ENCODE assay signal across 8 cellular contexts in the genomic region with DNA sequence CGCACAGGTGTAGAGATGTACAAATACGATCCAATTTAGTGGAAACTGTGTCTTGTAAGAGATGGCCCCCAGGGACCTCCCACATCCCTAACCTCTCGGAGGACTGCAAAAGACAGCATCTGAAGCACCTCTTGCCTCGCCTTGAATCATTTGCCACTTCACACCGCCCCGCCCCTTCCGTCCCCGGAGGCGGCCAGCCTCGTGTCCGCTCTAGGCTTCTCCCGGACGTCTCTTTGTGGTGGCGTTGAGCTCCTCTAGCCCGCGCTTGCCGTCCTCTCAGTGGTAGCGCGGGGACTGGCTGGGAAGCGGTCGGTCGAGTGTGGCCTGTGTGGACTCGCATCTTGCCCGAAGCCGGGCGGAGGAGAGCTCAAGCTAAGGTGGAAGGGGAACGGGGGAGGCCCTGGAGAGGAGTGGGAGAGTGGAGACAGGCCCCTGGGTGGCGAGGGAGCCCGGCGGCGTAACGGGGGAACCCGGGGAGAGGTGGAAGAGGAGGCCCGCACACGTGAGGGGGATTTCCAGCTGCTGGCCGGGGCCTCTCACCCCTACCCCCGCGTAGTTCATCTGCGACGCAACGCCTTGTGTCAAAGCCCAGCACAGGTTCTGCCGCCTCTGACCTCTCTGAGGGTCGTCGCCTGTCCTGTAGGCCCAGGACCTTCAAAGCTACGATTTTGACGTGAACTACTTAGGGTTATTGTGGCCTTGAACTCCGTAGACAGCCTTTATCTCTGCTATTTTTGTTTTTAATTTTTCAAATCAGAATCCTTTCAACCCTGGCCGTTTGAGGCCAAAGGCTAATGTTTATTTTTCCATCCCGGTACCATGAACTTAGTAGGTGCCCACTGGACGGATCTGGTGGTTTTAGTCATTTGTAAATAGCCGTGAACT. TPM values are rescaled to one million over a fixed set of nuclear protein-coding genes. Genes with fewer than 3 reads are reported as not detected.
A peak's percentile ranks its signal among the peaks of the same experiment; 100 is the strongest.
DNase-seq lines count a peak whose midpoint lies in the region; ATAC-seq and TF ChIP-seq lines count a peak whose summit lies in the region.

Gene ARL14EP (plus strand): TSS at position 279 of the 885 bp plus-strand sequence. CDS start 7,845 bp downstream, outside the sequence.

- peak within 1 kb of the TSS; percentile 95 for H3K9ac ChIP-seq in adipocyte (ENCODE audit: low read length)
- peak within 1 kb of the TSS; percentile 94 for H3K9ac ChIP-seq in trophoblast cell (ENCODE audit: low read length)

- peaks cover 34% of the 10 kb centered on the region for H3K4me1 ChIP-seq in adipocyte (ENCODE audit: control insufficient read depth, insufficient read depth, low read length)
- peaks cover 14% of the 10 kb centered on the region for H3K4me1 ChIP-seq in cardiac muscle cell (ENCODE audit: low read depth)
- H3K4me1 ChIP-seq in trophoblast cell (ENCODE audit: control insufficient read depth in 1 of 2, insufficient read depth in 2 of 2, low read length in 2 of 2): no peaks in the 10 kb centered on the region
- H3K4me1 ChIP-seq in transverse colon: peaks cover 8 to 46% (median 20%) of the 10 kb centered on the region in 4 donors

- peak within 1 kb of the TSS; percentile 97 for H4K8ac ChIP-seq in trophoblast cell (ENCODE audit: low read depth, low read length)

- peak; percentile 90 for TF ChIP-seq POLR2A in transverse colon (IDR thresholded peaks at IDR 0.05)

- peak within 1 kb of the TSS; percentile 68 for H2AFZ ChIP-seq in trophoblast cell (ENCODE audit: insufficient read depth, low read length, poor library complexity)

- DNase-seq in GM12865 (ENCODE audit: low read depth): peak; percentile 98
- DNase-seq in NCI-H1417 treated with DMSO at 0.1 percent for 48 hours (lab: John Stamatoyannopoulos, UW): peak; percentile 87
- DNase-seq in T follicular helper cell (ENCODE audit: low read depth): peak; percentile 73
- peak; percentile 98 for DNase-seq in adipocyte (ENCODE audit: low read depth)
- DNase-seq in cardiac muscle cell (ENCODE audit: low read depth in 1 of 2, low spot score in 1 of 2): peak; percentile 95 to 99
- DNase-seq in trophoblast cell: peak; percentile 90 to 96
- DNase-seq in transverse colon: peak; percentile 94

- WGBS in trophoblast cell (ENCODE audit: extremely low coverage, insufficient coverage, insufficient read length): no CpG with 5 or more reads among the region's 51 CpGs
- WGBS in transverse colon (ENCODE audit: low coverage in 1 of 2), 2 donors: 1 to 4% methylated on average over 11 to 51 of the region's 51 CpGs

- no peak within 1 kb of the TSS for H2AK5ac ChIP-seq in trophoblast cell (ENCODE audit: low read length)

- H3K14ac ChIP-seq in trophoblast cell (ENCODE audit: low read length): peak within 1 kb of the TSS; percentile 62

- H3K79me1 ChIP-seq in trophoblast cell (ENCODE audit: low read length): peaks cover 3% of the 10 kb centered on the region

- H3K4me2 ChIP-seq in trophoblast cell (ENCODE audit: low read length): peak within 1 kb of the TSS; percentile 63

- H3K27me3 ChIP-seq in adipocyte (replicated peaks; ENCODE audit: control insufficient read depth, insufficient read depth, low read length): no peaks in the 10 kb centered on the region
- no peaks in the 10 kb centered on the region for H3K27me3 ChIP-seq in cardiac muscle cell
- H3K27me3 ChIP-seq in trophoblast cell (ENCODE audit: insufficient read depth, low read length): no peaks in the 10 kb centered on the region
- H3K27me3 ChIP-seq in transverse colon: no peaks in the 10 kb centered on the region

- peak within 1 kb of the TSS; percentile 21 for H3K4ac ChIP-seq in trophoblast cell (ENCODE audit: low read depth, low read length)

- H3K79me2 ChIP-seq in trophoblast cell (ENCODE audit: control insufficient read depth, insufficient read depth, low read length, poor library complexity): peaks cover 4% of the 10 kb centered on the region

- intact Hi-C loops in transverse colon (cut with DNase I; ENCODE audit: low total_unique reads): no loop called here

- H4K91ac ChIP-seq in trophoblast cell (ENCODE audit: low read depth, low read length): peak within 1 kb of the TSS; percentile 49

- peak within 1 kb of the TSS; percentile 81 for H4K12ac ChIP-seq in trophoblast cell (ENCODE audit: low read depth, low read length)

- TF ChIP-seq CTCF in GM12865 (IDR thresholded peaks at IDR 0.05; ENCODE audit: insufficient read depth, low read depth, low read length, missing control alignments): no peak
- TF ChIP-seq CTCF in cardiac muscle cell (IDR thresholded peaks at IDR 0.05; ENCODE audit: low read depth, low read length): no peak
- no peak for TF ChIP-seq CTCF in transverse colon (IDR thresholded peaks at IDR 0.05)

- TF ChIP-seq EP300 in transverse colon (IDR thresholded peaks at IDR 0.05; ENCODE audit: low read depth): no peak

- peak within 1 kb of the TSS; percentile 97 for H3K27ac ChIP-seq in cardiac muscle cell
- peak within 1 kb of the TSS; percentile 48 for H3K27ac ChIP-seq in trophoblast cell (ENCODE audit: low read depth, low read length)
- peak within 1 kb of the TSS; percentile 75 to 89 (median 88) for H3K27ac ChIP-seq in transverse colon

- H2BK5ac ChIP-seq in trophoblast cell (ENCODE audit: low read depth, low read length, poor library complexity): no peak within 1 kb of the TSS

- peak within 1 kb of the TSS; percentile 67 for H3K18ac ChIP-seq in trophoblast cell (ENCODE audit: low read length)

- H3K4me3 ChIP-seq in GM12865 (ENCODE audit: low read depth, low read length) (peak within 1 kb of the TSS; percentile 77), adipocyte (ENCODE audit: low read length) (peak within 1 kb of the TSS; percentile 95), cardiac muscle cell (peak within 1 kb of the TSS; percentile 76), trophoblast cell (ENCODE audit: low read depth, low read length) (peak within 1 kb of the TSS; percentile 89), transverse colon (peak within 1 kb of the TSS; percentile 58 to 83 (median 68))

- no peaks in the 10 kb centered on the region for H3K9me3 ChIP-seq in adipocyte (ENCODE audit: control insufficient read depth, low read length)
- no peaks in the 10 kb centered on the region for H3K9me3 ChIP-seq in cardiac muscle cell (ENCODE audit: low read depth)
- H3K9me3 ChIP-seq in trophoblast cell (ENCODE audit: insufficient read depth, low read depth, low read length): no peaks in the 10 kb centered on the region
- no peaks in the 10 kb centered on the region for H3K9me3 ChIP-seq in transverse colon

- in situ Hi-C loops in transverse colon (cut with MboI; ENCODE audit: low pct_ligation_motif_present in 1 of 4, low pct_unique_long_range_greater_than_20kb in 1 of 4, low sequenced_read_pairs in 3 of 4): no loop called here

- no peak within 1 kb of the TSS for H2BK12ac ChIP-seq in trophoblast cell (ENCODE audit: low read length)

- peak within 1 kb of the TSS; percentile 60 for H2BK120ac ChIP-seq in trophoblast cell (ENCODE audit: insufficient read depth, low read length, poor library complexity)

- no peak within 1 kb of the TSS for H3K23ac ChIP-seq in trophoblast cell (ENCODE audit: low read length)

- no peaks in the 10 kb centered on the region for H3K36me3 ChIP-seq in adipocyte (ENCODE audit: control insufficient read depth, insufficient read depth, low read length, severe bottlenecking)
- H3K36me3 ChIP-seq in cardiac muscle cell: no peaks in the 10 kb centered on the region
- H3K36me3 ChIP-seq in trophoblast cell (ENCODE audit: control insufficient read depth in 1 of 2, insufficient read depth in 2 of 2, low read length in 2 of 2): no peaks in the 10 kb centered on the region
- H3K36me3 ChIP-seq in transverse colon: no peaks in the 10 kb centered on the region

- ATAC-seq in HG02763 (IDR thresholded peaks at IDR 0.05; ENCODE audit: unreplicated experiment): peak; percentile 99

RNA-seq across cellular contexts. Expression of gene ARL14EP, which starts in this region (rescaled TPM):
- total RNA-seq in cardiac muscle cell (16.6 and 25.6 TPM in 2 replicates), transverse colon (10 to 100 TPM in 3 of 4 donors, 1 to 10 TPM in 1; 7.9 to 24.7 (median 16.0) TPM)
- 32.5 and 34.0 TPM in 2 replicates for polyA plus RNA-seq in cardiac muscle cell
- polyA plus RNA-seq in trophoblast cell (2013): 13.8 and 15.0 TPM in 2 replicates

Comparison
In these comparisons a context has a peak if more than half of its experiments do, and no peak if none do; other contexts are left out.
1. Peak in every context shown above with its lines: DNase-seq, ATAC-seq, H3K4me3 ChIP-seq and H3K27ac ChIP-seq.